1 cellular context compared by ENCODE assay signal in the genomic region with DNA sequence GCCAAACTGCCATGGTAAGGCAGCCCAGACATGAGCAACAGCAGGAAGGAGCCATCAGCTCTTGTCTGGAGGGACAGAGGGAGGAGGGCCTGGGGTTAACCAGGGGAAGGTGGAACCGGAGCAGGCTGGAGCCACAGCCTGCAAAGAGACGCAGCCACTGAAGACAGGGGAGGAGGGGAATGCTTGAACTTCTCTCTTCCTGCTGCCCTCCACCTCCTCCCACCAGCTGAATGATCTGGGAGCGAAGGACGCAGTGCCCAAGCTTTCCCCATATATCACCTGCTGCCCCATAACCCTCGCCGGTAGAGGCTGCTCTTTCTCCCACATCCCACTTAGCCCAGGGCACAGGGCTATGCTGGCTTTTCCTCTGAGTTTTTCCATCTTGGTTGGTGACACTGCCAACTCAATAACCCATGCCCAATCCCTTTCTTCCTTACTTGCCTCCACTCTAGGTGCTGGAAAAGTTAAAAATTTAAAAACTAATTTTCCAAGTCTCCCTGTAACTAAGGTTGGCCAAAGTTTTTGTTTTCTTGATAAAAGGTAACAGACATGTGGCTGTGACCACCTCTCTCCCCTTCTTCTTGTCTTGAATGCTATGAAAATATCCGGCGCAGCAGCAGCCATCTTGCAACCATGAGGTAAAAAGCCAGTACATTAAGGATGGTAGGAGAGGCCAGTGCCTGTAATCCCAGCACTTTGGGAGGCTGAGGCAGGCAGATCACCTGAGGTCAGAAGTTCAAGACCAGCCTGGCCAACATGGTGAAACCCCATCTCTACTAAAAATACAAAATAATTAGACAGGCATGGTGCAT.
TF ChIP-seq lines count a peak whose summit lies in the region.

No MANE protein-coding gene starts in this region.

TF ChIP-seq in HEK293, 187 proteins besides CTCF, POLR2A, EP300 and RAD21 (continued from another document):
- TF ChIP-seq ZNF692 (tag by site-specific recombination; IDR thresholded peaks at IDR 0.05), result no peak
- TF ChIP-seq ZNF223 (tag by site-specific recombination; IDR thresholded peaks at IDR 0.05), result no peak
- no peak for TF ChIP-seq ZNF433 (tag by site-specific recombination; IDR thresholded peaks at IDR 0.05; ENCODE audit: low read depth)
- TF ChIP-seq ZBTB11 (tag by site-specific recombination; conservative IDR thresholded peaks at IDR 0.05; ENCODE audit: low read depth), result no peak
- no peak for TF ChIP-seq ZNF132 (tag by site-specific recombination; IDR thresholded peaks at IDR 0.05; ENCODE audit: borderline replicate concordance)
